ENCODE assay signal across 10 cellular contexts in the genomic region with DNA sequence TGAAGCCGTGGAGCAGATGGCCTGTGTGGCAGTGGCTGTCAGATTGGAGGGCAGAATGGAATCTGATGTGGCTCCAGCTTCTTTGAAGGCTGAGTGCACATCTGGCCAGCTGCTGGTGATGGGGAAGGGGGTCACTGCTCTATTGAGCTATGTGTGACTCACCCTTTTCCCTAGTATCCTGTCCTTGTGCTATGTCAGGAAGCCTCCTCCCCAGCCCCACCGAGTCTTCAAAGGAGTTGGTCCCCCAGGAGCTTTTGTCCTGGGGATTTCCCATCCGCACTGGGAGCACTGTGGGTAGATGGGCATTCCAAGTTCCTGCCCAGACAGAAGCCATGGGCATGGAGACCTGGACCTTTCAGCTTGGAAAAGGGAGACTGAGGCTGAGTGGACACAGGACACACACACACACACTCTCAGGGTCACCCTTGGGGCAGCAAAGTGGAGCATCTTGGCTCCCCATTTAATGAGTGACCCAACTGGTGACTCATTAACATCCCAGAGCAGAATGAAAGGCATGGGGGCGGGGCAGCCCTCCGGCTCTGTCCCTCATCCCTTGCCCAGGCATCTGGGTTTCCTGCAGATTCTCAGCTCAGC. TPM values are rescaled to one million over a fixed set of nuclear protein-coding genes. Genes with fewer than 3 reads are reported as not detected.
DNase-seq lines count a peak whose midpoint lies in the region; ATAC-seq, FAIRE-seq and TF ChIP-seq lines count a peak whose summit lies in the region.
"Had no signal": no experiment of that assay in that cellular context is flagged by ENCODE, and none has a peak within 500 bp of the region (broad histone marks: within the 10 kb centered on the region; RNA-seq: fewer than 3 reads in every experiment).

No MANE protein-coding gene starts in this region.

- peaks cover 54% of the 10 kb centered on the region for H3K36me3 ChIP-seq in BLaER1
- peaks cover 11 to 44% (median 37%) of the 10 kb centered on the region in 3 donors for H3K36me3 ChIP-seq in esophagus squamous epithelium
- no peaks in the 10 kb centered on the region for H3K36me3 ChIP-seq in neural progenitor cell

- TF ChIP-seq CTCF in esophagus squamous epithelium (IDR thresholded peaks at IDR 0.05) (no peak), neural progenitor cell (IDR thresholded peaks at IDR 0.05) (no peak)

- H2AFZ ChIP-seq in neural progenitor cell (replicated peaks) = no peak overlapping the region

- intact Hi-C loops in esophagus squamous epithelium (cut with DNase I) = no loop called here

- peak; percentile 64 for DNase-seq in RKO (ENCODE audit: low spot score)
- DNase-seq in esophagus squamous epithelium (lab: John Stamatoyannopoulos, UW) = no peak
- DNase-seq in neural progenitor cell (ENCODE audit: low spot score) = no peak
- no peak for DNase-seq in urothelium cell line (ENCODE audit: low spot score)
- no peak for DNase-seq in DMS79 (lab: John Stamatoyannopoulos, UW)
- DNase-seq in stimulated activated CD4-positive, alpha-beta T cell treated with anti-CD3 and anti-CD28 coated beads, Interleukin-15, amount 100 ng/mL, for 24 hours = no peak

- H3K9ac ChIP-seq in BLaER1 (peak overlapping the region; percentile 27; the same call in 1 of the 2 replicates), neural progenitor cell (no peak overlapping the region)

- TF ChIP-seq POLR2A in esophagus squamous epithelium (IDR thresholded peaks at IDR 0.05) = no peak

- H3K4me3 ChIP-seq in BLaER1 (no peak overlapping the region), esophagus squamous epithelium (peak overlapping the region in 2 of 4 donors; percentile 11 to 79), neural progenitor cell (no peak overlapping the region)

- H3K36me3 Mint-ChIP-seq in neural progenitor cell = peaks cover 19% of the 10 kb centered on the region

- H3K4me2 ChIP-seq in BLaER1 = peak overlapping the region; percentile 95
- peak overlapping the region; percentile 94 for H3K4me2 ChIP-seq in neural progenitor cell

- H3K27ac ChIP-seq in BLaER1 (peak overlapping the region; percentile 94; the same call in 1 of the 2 replicates), esophagus squamous epithelium (peak overlapping the region in 3 of 4 donors; percentile 95 to 99 (median 98)), neural progenitor cell (no peak overlapping the region)
- H3K27ac ChIP-seq: HL-60 had no signal

- peaks cover 81% of the 10 kb centered on the region for H3K79me2 ChIP-seq in neural progenitor cell (ENCODE audit: low read depth)

- H3K27ac Mint-ChIP-seq in neural progenitor cell = peak overlapping the region; percentile 67
- H3K27ac Mint-ChIP-seq: memory B cell had no signal

- peaks cover 41% of the 10 kb centered on the region for H3F3A ChIP-seq in neural progenitor cell (ENCODE audit: low read depth)

- H4K20me1 ChIP-seq in BLaER1 (peaks cover 17% of the 10 kb centered on the region; the same call in 1 of the 2 replicates), neural progenitor cell (ENCODE audit: low read depth) (peaks cover 46% of the 10 kb centered on the region)

- no peak for FAIRE-seq in urothelium cell line (lab: Jason Lieb, UNC)

- H3K27me3 ChIP-seq in BLaER1 (no peaks in the 10 kb centered on the region), esophagus squamous epithelium (peaks cover 0 to 6% (median 0%) of the 10 kb centered on the region in 4 donors), neural progenitor cell (no peaks in the 10 kb centered on the region)

- WGBS in esophagus squamous epithelium, 2 donors = 24 to 30% methylated on average over 2 to 4 of the region's 5 CpGs

- H3K9me3 ChIP-seq in BLaER1 = no peaks in the 10 kb centered on the region
- no peaks in the 10 kb centered on the region for H3K9me3 ChIP-seq in esophagus squamous epithelium
- no peaks in the 10 kb centered on the region for H3K9me3 ChIP-seq in neural progenitor cell (ENCODE audit: low read depth)

- H3K4me3 Mint-ChIP-seq in neural progenitor cell = peak overlapping the region; percentile 46
- H3K4me3 Mint-ChIP-seq: memory B cell had no signal

- H3K27me3 Mint-ChIP-seq in neural progenitor cell (ENCODE audit: insufficient read depth, low read depth) = peaks cover 6% of the 10 kb centered on the region

- no peaks in the 10 kb centered on the region for H3K9me3 Mint-ChIP-seq in neural progenitor cell
- H3K9me3 Mint-ChIP-seq: memory B cell had no signal

- ATAC-seq in GM18520 (IDR thresholded peaks at IDR 0.05; ENCODE audit: unreplicated experiment) = no peak

- H3K4me1 ChIP-seq in BLaER1 = peaks cover 47% of the 10 kb centered on the region
- H3K4me1 ChIP-seq in esophagus squamous epithelium = peaks cover 40 to 95% (median 45%) of the 10 kb centered on the region in 3 donors
- peaks cover 33% of the 10 kb centered on the region for H3K4me1 ChIP-seq in neural progenitor cell

- peaks cover 46% of the 10 kb centered on the region for H3K4me1 Mint-ChIP-seq in neural progenitor cell

RNA-seq across cellular contexts. Expression of gene SERPINH1, which starts 3.3 kb away (rescaled TPM):
- total RNA-seq in esophagus squamous epithelium = 10 to 100 TPM; 41.4 to 70.1 (median 46.5) TPM
- total RNA-seq in neural progenitor cell (ENCODE audit: low replicate concordance) = 219 and 589 TPM in 2 replicates

RNA-seq across cellular contexts. Expression of gene GDPD5, which starts 39.6 kb away (rescaled TPM):
- total RNA-seq in esophagus squamous epithelium (1 to 10 TPM in 3 of 4 donors, under 1 TPM in 1; 0.57 to 2.3 (median 1.6) TPM), neural progenitor cell (ENCODE audit: low replicate concordance) (11.3 and 32.7 TPM in 2 replicates)
